ENCODE assay signal across 8 cellular contexts in genomic region chr2:222708274-222708710, GRCh38. TPM values are rescaled to one million over a fixed set of nuclear protein-coding genes. Genes with fewer than 3 reads are reported as not detected.
DNase-seq lines count a peak whose midpoint lies in the region; ATAC-seq lines count a peak whose summit lies in the region.

No MANE protein-coding gene starts in this region.

- H3K27ac Mint-ChIP-seq in activated CD8-positive, alpha-beta T cell treated with anti-CD3 and anti-CD28 coated beads, Interleukin-2, amount 10 ng/mL, durations not matched to agents 7 days and 5 days = no peak overlapping the region
- H3K27ac Mint-ChIP-seq in effector memory CD8-positive, alpha-beta T cell = no peak overlapping the region

- CTCF ChIA-PET in activated CD8-positive, alpha-beta T cell treated with anti-CD3 and anti-CD28 coated beads, Interleukin-2, amount 10 ng/mL, durations not matched to agents 7 days and 5 days (lab: Charles Lee) = interaction anchor here (0.8 to 5.3 kb wide), 34 partner anchors 9 to 390 kb away, joined by 3 to 38 read pairs (median 4); no protein-coding TSS in a partner anchor

- H3K4me3 Mint-ChIP-seq in activated CD8-positive, alpha-beta T cell treated with anti-CD3 and anti-CD28 coated beads, Interleukin-2, amount 10 ng/mL, durations not matched to agents 7 days and 5 days = no peak overlapping the region
- no peak overlapping the region for H3K4me3 Mint-ChIP-seq in effector memory CD8-positive, alpha-beta T cell

- H3K9me3 Mint-ChIP-seq in activated CD8-positive, alpha-beta T cell treated with anti-CD3 and anti-CD28 coated beads, Interleukin-2, amount 10 ng/mL, durations not matched to agents 7 days and 5 days (ENCODE audit: insufficient read depth) = no peaks in the 10 kb centered on the region
- no peaks in the 10 kb centered on the region for H3K9me3 Mint-ChIP-seq in effector memory CD8-positive, alpha-beta T cell

- no peaks in the 10 kb centered on the region for H3K36me3 Mint-ChIP-seq in activated CD8-positive, alpha-beta T cell treated with anti-CD3 and anti-CD28 coated beads, Interleukin-2, amount 10 ng/mL, durations not matched to agents 7 days and 5 days (ENCODE audit: low read depth)
- no peaks in the 10 kb centered on the region for H3K36me3 Mint-ChIP-seq in effector memory CD8-positive, alpha-beta T cell (ENCODE audit: insufficient read depth)

- peak; percentile 59 for DNase-seq in COR-L47 (lab: John Stamatoyannopoulos, UW)
- DNase-seq in NCI-H774 (lab: John Stamatoyannopoulos, UW) = peak; percentile 41
- peak; percentile 81 for DNase-seq in activated CD8-positive, alpha-beta T cell treated with anti-CD3 and anti-CD28 coated beads, Interleukin-2, amount 10 ng/mL, durations not matched to agents 7 days and 5 days
- peak; percentile 64 to 70 (median 68) for DNase-seq in effector memory CD8-positive, alpha-beta T cell
- DNase-seq in middle frontal gyrus (ENCODE audit: extremely low spot score, low spot score) = peak; percentile 66
- DNase-seq in stimulated activated CD8-positive, alpha-beta memory T cell treated with anti-CD3 and anti-CD28 coated beads, Interleukin-4, amount 100 ng/mL, for 1 hour (ENCODE audit: low read depth in 2 of 2, low spot score in 1 of 2) = peak; percentile 47 to 50

- POLR2A ChIA-PET in activated CD8-positive, alpha-beta T cell treated with anti-CD3 and anti-CD28 coated beads, Interleukin-2, amount 10 ng/mL, durations not matched to agents 7 days and 5 days (lab: Charles Lee) = no interaction called here

- ATAC-seq in HG02610 (IDR thresholded peaks at IDR 0.05; ENCODE audit: unreplicated experiment) (peak; percentile 30), GM21717 (IDR thresholded peaks at IDR 0.05; ENCODE audit: unreplicated experiment) (no peak)
- peak; percentile 70 for ATAC-seq in activated CD8-positive, alpha-beta T cell treated with anti-CD3 and anti-CD28 coated beads, Interleukin-2, amount 10 ng/mL, durations not matched to agents 7 days and 5 days
- ATAC-seq in effector memory CD8-positive, alpha-beta T cell (replicated peaks) = peak; percentile 66

- peaks cover 23% of the 10 kb centered on the region for H3K4me1 Mint-ChIP-seq in activated CD8-positive, alpha-beta T cell treated with anti-CD3 and anti-CD28 coated beads, Interleukin-2, amount 10 ng/mL, durations not matched to agents 7 days and 5 days (ENCODE audit: low read depth)
- peaks cover 4 to 7% of the 10 kb centered on the region in 2 donors for H3K4me1 Mint-ChIP-seq in effector memory CD8-positive, alpha-beta T cell (ENCODE audit: low read depth in 2 of 2)

- peaks cover 34% of the 10 kb centered on the region for H3K27me3 Mint-ChIP-seq in activated CD8-positive, alpha-beta T cell treated with anti-CD3 and anti-CD28 coated beads, Interleukin-2, amount 10 ng/mL, durations not matched to agents 7 days and 5 days (ENCODE audit: low read depth)
- peaks cover 45 to 87% of the 10 kb centered on the region in 2 donors for H3K27me3 Mint-ChIP-seq in effector memory CD8-positive, alpha-beta T cell

RNA-seq across cellular contexts. Expression of gene MOGAT1, which starts 36.8 kb away (rescaled TPM):
- total RNA-seq in activated CD8-positive, alpha-beta T cell treated with anti-CD3 and anti-CD28 coated beads, Interleukin-2, amount 10 ng/mL, durations not matched to agents 7 days and 5 days = not detected

RNA-seq across cellular contexts. Expression of gene FARSB, which starts 52.4 kb away (rescaled TPM):
- total RNA-seq in activated CD8-positive, alpha-beta T cell treated with anti-CD3 and anti-CD28 coated beads, Interleukin-2, amount 10 ng/mL, durations not matched to agents 7 days and 5 days = 10 to 100 TPM; 26.9 to 28.0 TPM
